ENCODE assay signal across 29 cellular contexts in the genomic region with DNA sequence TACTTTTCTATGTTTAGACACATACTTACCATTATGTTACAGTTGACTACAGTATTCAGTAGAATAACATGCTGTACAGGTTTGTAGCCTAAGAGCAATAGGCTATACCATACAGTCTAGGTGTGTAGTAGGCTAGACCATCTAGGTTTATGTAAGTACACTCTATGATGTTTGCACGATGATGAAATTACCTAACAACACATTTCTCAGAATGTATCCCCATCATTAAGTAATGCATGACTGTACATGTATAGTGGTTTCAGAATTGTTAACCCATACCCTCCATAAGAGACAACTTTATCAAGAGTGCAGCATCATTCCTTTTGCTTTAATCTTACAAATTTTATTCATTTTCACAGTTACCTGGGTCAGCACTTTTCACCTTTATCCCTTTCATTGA.
"Had no signal": no experiment of that assay in that cellular context is flagged by ENCODE, and none has a peak within 500 bp of the region (broad histone marks: within the 10 kb centered on the region; RNA-seq: fewer than 3 reads in every experiment).

No MANE protein-coding gene starts in this region.

- H3K27ac Mint-ChIP-seq: naive thymus-derived CD4-positive, alpha-beta T cell; natural killer cell treated with Interleukin-12 subunit alpha and Interleukin-12 subunit beta and Interleukin-15 and Interleukin-18, amount 100 ng/mL, for 72 hours; progenitor cell of endocrine pancreas; stimulated activated naive B cell treated with anti-CD40 and anti-IgM and Interleukin-4, amounts not matched to agents 10 μg/mL and 1 μg/mL and 100 μg/mL, for 72 hours had no signal

- H3K9me3 Mint-ChIP-seq: immature natural killer cell; naive thymus-derived CD4-positive, alpha-beta T cell; natural killer cell treated with Interleukin-12 subunit alpha and Interleukin-12 subunit beta and Interleukin-15 and Interleukin-18, amount 100 ng/mL, for 72 hours; stimulated activated naive B cell treated with anti-CD40 and anti-IgM and Interleukin-4, amounts not matched to agents 10 μg/mL and 1 μg/mL and 100 μg/mL, for 72 hours had no signal

- H3K4me1 ChIP-seq: left lung, lower lobe of right lung, right atrium auricular region, right lobe of liver, stomach, testis, thyroid gland, transverse colon, upper lobe of left lung, vagina had no signal

- H3K27me3 ChIP-seq: left lung, ovary, right atrium auricular region, right lobe of liver, testis, thyroid gland, transverse colon, upper lobe of left lung, vagina had no signal

- H3K9me3 ChIP-seq: left lung, lower lobe of right lung, mucosa of descending colon, ovary, right atrium auricular region, right lobe of liver, stomach, testis, thyroid gland, transverse colon, upper lobe of left lung, vagina had no signal

- H3K4me3 ChIP-seq: left lung, lower lobe of right lung, mucosa of descending colon, ovary, right atrium auricular region, right lobe of liver, skin epidermis, stomach, testis, thyroid gland, transverse colon, upper lobe of left lung, vagina had no signal

- FAIRE-seq: islet of Langerhans, kidney had no signal

- H3K27ac ChIP-seq: left lung, lower lobe of right lung, ovary, right atrium auricular region, right lobe of liver, skin epidermis, stomach, testis, thyroid gland, transverse colon, upper lobe of left lung, vagina had no signal

- H3K4me1 Mint-ChIP-seq: immature natural killer cell; naive thymus-derived CD4-positive, alpha-beta T cell; stimulated activated naive B cell treated with anti-CD40 and anti-IgM and Interleukin-4, amounts not matched to agents 10 μg/mL and 1 μg/mL and 100 μg/mL, for 72 hours had no signal

- H3K27me3 Mint-ChIP-seq: progenitor cell of endocrine pancreas had no signal

- DNase-seq: hypothalamus; immature natural killer cell; kidney; left colon; left lung; lower lobe of right lung; mesendoderm; midbrain; mucosa of descending colon; naive thymus-derived CD4-positive, alpha-beta T cell; ovary; right lobe of liver; stimulated activated CD4-positive, alpha-beta T cell treated with anti-CD3 and anti-CD28 coated beads, Interleukin-12 subunit alpha, Interleukin-12 subunit beta, amount 100 ng/mL, for 4 hours; stimulated activated CD4-positive, alpha-beta T cell treated with anti-CD3 and anti-CD28 coated beads, Interleukin-15, amount 100 ng/mL, for 24 hours; stimulated activated CD4-positive, alpha-beta T cell treated with anti-CD3 and anti-CD28 coated beads, Interleukin-2, amount 100 ng/mL, for 24 hours; stimulated activated CD4-positive, alpha-beta T cell treated with anti-CD3 and anti-CD28 coated beads, Interleukin-4, amount 100 ng/mL, for 1 hour; stimulated activated naive B cell treated with anti-CD40 and anti-IgM and Interleukin-4, amounts not matched to agents 10 μg/mL and 1 μg/mL and 100 μg/mL, for 72 hours; stimulated activated naive CD8-positive, alpha-beta T cell treated with anti-CD3 and anti-CD28 coated beads, Interleukin-15, Interleukin-2, amounts not matched to agents 100 U/mL and 50 U/mL, for 24 hours; stomach; testis; thyroid gland; transverse colon; upper lobe of left lung had no signal

- ATAC-seq: left colon; left lung; lower lobe of right lung; mucosa of descending colon; naive thymus-derived CD4-positive, alpha-beta T cell; right lobe of liver; stimulated activated naive B cell treated with anti-CD40 and anti-IgM and Interleukin-4, amounts not matched to agents 10 μg/mL and 1 μg/mL and 100 μg/mL, for 72 hours; stimulated activated naive CD8-positive, alpha-beta T cell treated with anti-CD3 and anti-CD28 coated beads, Interleukin-15, Interleukin-2, amounts not matched to agents 100 U/mL and 50 U/mL, for 24 hours had no signal

- H3K36me3 ChIP-seq: left lung, lower lobe of right lung, ovary, right atrium auricular region, right lobe of liver, stomach, thyroid gland, transverse colon, upper lobe of left lung, vagina had no signal

- H3K36me3 Mint-ChIP-seq: natural killer cell treated with Interleukin-12 subunit alpha and Interleukin-12 subunit beta and Interleukin-15 and Interleukin-18, amount 100 ng/mL, for 72 hours had no signal

- H3K4me3 Mint-ChIP-seq: immature natural killer cell; naive thymus-derived CD4-positive, alpha-beta T cell; natural killer cell treated with Interleukin-12 subunit alpha and Interleukin-12 subunit beta and Interleukin-15 and Interleukin-18, amount 100 ng/mL, for 72 hours; stimulated activated naive B cell treated with anti-CD40 and anti-IgM and Interleukin-4, amounts not matched to agents 10 μg/mL and 1 μg/mL and 100 μg/mL, for 72 hours had no signal
